ENCODE assay signal across 17 cellular contexts in the genomic region with DNA sequence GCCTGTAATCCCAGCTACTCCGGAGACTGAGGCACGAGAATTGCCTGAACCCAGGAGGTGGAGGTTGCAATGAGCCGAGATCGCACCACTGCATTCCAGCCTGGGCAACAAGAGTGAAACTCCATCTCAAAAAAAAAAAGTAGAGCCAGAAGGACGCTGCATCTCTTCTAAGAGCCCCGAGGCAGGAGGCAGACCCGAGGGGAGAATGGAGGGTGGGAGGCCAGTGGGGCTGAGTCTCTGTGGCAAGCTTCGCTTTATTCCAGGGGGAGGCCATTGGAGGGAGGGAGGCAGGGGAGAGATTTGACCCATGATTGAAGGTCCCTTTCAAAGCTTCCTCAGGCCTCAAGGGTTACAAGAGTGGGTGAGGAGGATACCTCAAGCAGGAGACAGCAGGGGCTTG. TPM values are rescaled to one million over a fixed set of nuclear protein-coding genes. Genes with fewer than 3 reads are reported as not detected.
"Had no signal": no experiment of that assay in that cellular context is flagged by ENCODE, and none has a peak within 500 bp of the region (broad histone marks: within the 10 kb centered on the region; RNA-seq: fewer than 3 reads in every experiment).

No MANE protein-coding gene starts in this region.

- H3K27ac ChIP-seq: epithelial cell of prostate, gastrocnemius medialis, heart right ventricle, lower lobe of right lung, transverse colon, vagina had no signal

- H3K36me3 ChIP-seq: gastrocnemius medialis, transverse colon had no signal

- H3K9me3 Mint-ChIP-seq: activated naive CD4-positive, alpha-beta T cell treated with anti-CD3 and anti-CD28 coated beads for 36 hours; activated T-helper 17 cell treated with anti-CD3 and anti-CD28 coated beads, Interleukin-2, amount 50 U/mL, for 72 hours had no signal

- H3K9me3 ChIP-seq: gastrocnemius medialis, heart right ventricle, lower lobe of right lung, transverse colon, vagina had no signal

- H3K27me3 Mint-ChIP-seq: activated T-helper 17 cell treated with anti-CD3 and anti-CD28 coated beads, Interleukin-2, amount 50 U/mL, for 72 hours had no signal

- H3K4me1 Mint-ChIP-seq: activated T-helper 17 cell treated with anti-CD3 and anti-CD28 coated beads, Interleukin-2, amount 50 U/mL, for 72 hours had no signal

- H3K4me1 ChIP-seq: gastrocnemius medialis, transverse colon had no signal

- H3K4me3 Mint-ChIP-seq: activated naive CD4-positive, alpha-beta T cell treated with anti-CD3 and anti-CD28 coated beads for 36 hours; activated T-helper 17 cell treated with anti-CD3 and anti-CD28 coated beads, Interleukin-2, amount 50 U/mL, for 72 hours had no signal

- H3K27ac Mint-ChIP-seq: activated naive CD4-positive, alpha-beta T cell treated with anti-CD3 and anti-CD28 coated beads for 36 hours; activated T-helper 17 cell treated with anti-CD3 and anti-CD28 coated beads, Interleukin-2, amount 50 U/mL, for 72 hours had no signal

- ATAC-seq: activated T-helper 17 cell treated with anti-CD3 and anti-CD28 coated beads, Interleukin-2, amount 50 U/mL, for 72 hours; gastrocnemius medialis; heart right ventricle; left cardiac atrium; lower lobe of right lung had no signal

- H3K27me3 ChIP-seq: gastrocnemius medialis, heart right ventricle, transverse colon, vagina had no signal

- DNase-seq: activated CD4-positive, alpha-beta T cell treated with anti-CD3 and anti-CD28 coated beads, Interleukin-2, amount 50 U/mL, for 1 hour; activated naive CD4-positive, alpha-beta T cell treated with anti-CD3 and anti-CD28 coated beads for 36 hours; central memory CD4-positive, alpha-beta T cell; cortex of kidney; effector CD8-positive, alpha-beta T cell; gastrocnemius medialis; heart right ventricle; left cardiac atrium; lower lobe of right lung; midbrain; stimulated activated CD4-positive, alpha-beta T cell treated with anti-CD3 and anti-CD28 coated beads, Interleukin-2, amount 100 ng/mL, for 48 hours; stimulated activated naive CD4-positive, alpha-beta T cell treated with Interleukin-2 at 50 U/mL for 16 hours; transverse colon had no signal

- H3K4me3 ChIP-seq: gastrocnemius medialis, heart right ventricle, lower lobe of right lung, transverse colon, vagina had no signal

RNA-seq across cellular contexts. Expression of a gene that starts 37.6 kb away (rescaled TPM):
- total RNA-seq: activated CD8-positive, alpha-beta memory T cell treated with anti-CD3 and anti-CD28 coated beads for 36 hours; gastrocnemius medialis had no signal
